In the genomic region with DNA sequence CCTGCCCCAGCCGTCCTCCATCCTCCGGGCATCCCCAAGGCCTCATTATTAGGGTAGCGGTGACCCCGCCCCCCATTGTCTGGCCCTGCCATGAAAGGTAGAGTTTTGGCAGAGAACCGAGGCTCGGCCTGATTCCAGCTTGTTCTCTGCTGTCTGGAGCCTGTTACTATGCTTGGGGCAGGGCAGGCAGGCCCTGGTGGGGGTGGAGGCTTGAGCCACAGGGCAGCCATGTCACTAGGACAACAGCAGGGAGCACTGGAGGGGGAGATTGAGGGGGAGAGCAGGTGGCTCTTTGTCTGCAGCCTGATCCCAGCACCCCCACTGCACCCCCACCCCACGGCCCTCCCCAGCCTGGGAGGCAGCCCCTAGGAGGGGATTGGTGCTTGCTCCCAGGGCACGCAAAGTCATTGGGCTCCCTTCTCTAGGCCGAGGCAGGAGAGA, we compare ENCODE assay signal across 13 cellular contexts.
DNase-seq lines count a peak whose midpoint lies in the region; ATAC-seq lines count a peak whose summit lies in the region.
"Had no signal": no experiment of that assay in that cellular context is flagged by ENCODE, and none has a peak within 500 bp of the region (broad histone marks: within the 10 kb centered on the region; RNA-seq: fewer than 3 reads in every experiment).

No MANE protein-coding gene starts in this region.

- ATAC-seq in GM18858 (IDR thresholded peaks at IDR 0.05; ENCODE audit: unreplicated experiment) (no peak), HG02870 (IDR thresholded peaks at IDR 0.05; ENCODE audit: unreplicated experiment) (no peak)
- ATAC-seq: activated CD8-positive, alpha-beta T cell treated with anti-CD3 and anti-CD28 coated beads, Interleukin-2, amount 10 ng/mL, durations not matched to agents 7 days and 5 days; naive thymus-derived CD4-positive, alpha-beta T cell had no signal

- DNase-seq in DMS79 (lab: John Stamatoyannopoulos, UW), result peak; percentile 59
- DNase-seq in NCI-H146 treated with DMSO at 0.1 percent for 48 hours (lab: John Stamatoyannopoulos, UW; ENCODE audit: unreplicated experiment), result peak; percentile 87
- peak; percentile 81 for DNase-seq in SHP77 treated with DMSO at 0.1 percent for 48 hours (lab: John Stamatoyannopoulos, UW)
- peak; percentile 75 for DNase-seq in iPS-NIHi11 (ENCODE audit: low spot score)
- DNase-seq in HUDEP-2 (lab: John Stamatoyannopoulos, UW; ENCODE audit: unreplicated experiment in 76 of 76), result no peak
- no peak for DNase-seq in KG1 (lab: John Stamatoyannopoulos, UW)
- DNase-seq: activated CD8-positive, alpha-beta T cell treated with anti-CD3 and anti-CD28 coated beads, Interleukin-2, amount 10 ng/mL, durations not matched to agents 7 days and 5 days; activated naive CD8-positive, alpha-beta T cell treated with anti-CD3 and anti-CD28 coated beads for 36 hours; GDM1; kidney; naive thymus-derived CD4-positive, alpha-beta T cell had no signal

Comparison
In these comparisons a context has a peak if more than half of its experiments do, and no peak if none do; other contexts are left out.
1. DNase-seq: peak in DMS79 (single experiment), NCI-H146 treated with DMSO at 0.1 percent for 48 hours (single experiment), SHP77 treated with DMSO at 0.1 percent for 48 hours (single experiment) and iPS-NIHi11 (single experiment); none in HUDEP-2 (0 of 76) and KG1 (single experiment).